9 cellular contexts compared by ENCODE assay signal in genomic region chr4:3484057-3484973, GRCh38. TPM values are rescaled to one million over a fixed set of nuclear protein-coding genes. Genes with fewer than 3 reads are reported as not detected.
A peak's percentile ranks its signal among the peaks of the same experiment; 100 is the strongest.
DNase-seq lines count a peak whose midpoint lies in the region; ATAC-seq and TF ChIP-seq lines count a peak whose summit lies in the region.
"Had no signal": no experiment of that assay in that cellular context is flagged by ENCODE, and none has a peak within 500 bp of the region (broad histone marks: within the 10 kb centered on the region; RNA-seq: fewer than 3 reads in every experiment).

No MANE protein-coding gene starts in this region.

- H3K36me3 ChIP-seq in RWPE2 (ENCODE audit: low read depth): no peaks in the 10 kb centered on the region

- no peaks in the 10 kb centered on the region for H3K36me3 Mint-ChIP-seq in stimulated activated naive B cell treated with anti-CD40 and anti-IgM and Interleukin-4, amounts not matched to agents 10 μg/mL and 1 μg/mL and 100 μg/mL, for 72 hours

- no peaks in the 10 kb centered on the region for H3K9me3 ChIP-seq in RWPE2 (ENCODE audit: severe bottlenecking)

- H3K27ac ChIP-seq in RWPE2 (ENCODE audit: poor library complexity, severe bottlenecking): peak overlapping the region; percentile 83

- H3K4me3 ChIP-seq in RWPE2 (ENCODE audit: severe bottlenecking): peak overlapping the region; percentile 33

- no peaks in the 10 kb centered on the region for H3K27me3 ChIP-seq in RWPE2 (ENCODE audit: insufficient read depth, poor library complexity, severe bottlenecking)

- H3K27ac Mint-ChIP-seq in stimulated activated naive B cell treated with anti-CD40 and anti-IgM and Interleukin-4, amounts not matched to agents 10 μg/mL and 1 μg/mL and 100 μg/mL, for 72 hours: peak overlapping the region; percentile 62

- ATAC-seq in RWPE2 (ENCODE audit: low read depth): peak; percentile 73
- ATAC-seq in left ventricle myocardium superior: peak; percentile 71
- ATAC-seq in stimulated activated naive B cell treated with anti-CD40 and anti-IgM and Interleukin-4, amounts not matched to agents 10 μg/mL and 1 μg/mL and 100 μg/mL, for 72 hours (replicated peaks): peak; percentile 64 to 74
- no peak for ATAC-seq in GM18858 (IDR thresholded peaks at IDR 0.05; ENCODE audit: unreplicated experiment)
- ATAC-seq in HG02870 (IDR thresholded peaks at IDR 0.05; ENCODE audit: unreplicated experiment): no peak
- ATAC-seq: Panc1 had no signal

- H3K4me3 Mint-ChIP-seq in stimulated activated naive B cell treated with anti-CD40 and anti-IgM and Interleukin-4, amounts not matched to agents 10 μg/mL and 1 μg/mL and 100 μg/mL, for 72 hours: peak overlapping the region; percentile 57 to 83

- DNase-seq in HuH-7.5 (ENCODE audit: low spot score) (peak; percentile 61), RWPE2 (ENCODE audit: low spot score) (peak; percentile 91), left ventricle myocardium superior (peak; percentile 90), NCI-H446 treated with DMSO at 0.1 percent for 48 hours (lab: John Stamatoyannopoulos, UW) (no peak)
- peak; percentile 68 for DNase-seq in stimulated activated naive B cell treated with anti-CD40 and anti-IgM and Interleukin-4, amounts not matched to agents 10 μg/mL and 1 μg/mL and 100 μg/mL, for 72 hours
- no peak for DNase-seq in activated CD4-positive, alpha-beta T cell treated with anti-CD3 and anti-CD28 coated beads, Interleukin-2, amount 50 U/mL, for 4 hours

- peaks cover 0 to 10% of the 10 kb centered on the region in 2 donors for H3K27me3 Mint-ChIP-seq in stimulated activated naive B cell treated with anti-CD40 and anti-IgM and Interleukin-4, amounts not matched to agents 10 μg/mL and 1 μg/mL and 100 μg/mL, for 72 hours

- H3K4me1 ChIP-seq in RWPE2 (ENCODE audit: insufficient read depth, poor library complexity, severe bottlenecking): peaks cover 8% of the 10 kb centered on the region

- H3K4me1 Mint-ChIP-seq in stimulated activated naive B cell treated with anti-CD40 and anti-IgM and Interleukin-4, amounts not matched to agents 10 μg/mL and 1 μg/mL and 100 μg/mL, for 72 hours: peaks cover 34 to 79% of the 10 kb centered on the region in 2 donors

- intact Hi-C loops in left ventricle myocardium superior (cut with micrococcal nuclease): no loop called here

- no peak for TF ChIP-seq CTCF in RWPE2 (IDR thresholded peaks at IDR 0.05; ENCODE audit: poor library complexity, severe bottlenecking)

- H3K9me3 Mint-ChIP-seq in stimulated activated naive B cell treated with anti-CD40 and anti-IgM and Interleukin-4, amounts not matched to agents 10 μg/mL and 1 μg/mL and 100 μg/mL, for 72 hours: no peaks in the 10 kb centered on the region

RNA-seq across cellular contexts. Expression of gene DOK7, which starts 21.2 kb away (rescaled TPM):
- total RNA-seq in left ventricle myocardium superior: 35.5 TPM

RNA-seq across cellular contexts. Expression of gene HGFAC, which starts 42.5 kb away (rescaled TPM):
- 0.67 TPM for total RNA-seq in left ventricle myocardium superior

RNA-seq across cellular contexts. Expression of gene LRPAP1, which starts 47.9 kb away (rescaled TPM):
- 307 TPM for total RNA-seq in left ventricle myocardium superior

Comparison
In these comparisons a context has a peak if more than half of its experiments do, and no peak if none do; other contexts are left out.
1. DNase-seq: peak in HuH-7.5 (single experiment), RWPE2 (single experiment), left ventricle myocardium superior (single experiment) and stimulated activated naive B cell treated with anti-CD40 and anti-IgM and Interleukin-4, amounts not matched to agents 10 μg/mL and 1 μg/mL and 100 μg/mL, for 72 hours (single experiment); none in NCI-H446 treated with DMSO at 0.1 percent for 48 hours (single experiment) and activated CD4-positive, alpha-beta T cell treated with anti-CD3 and anti-CD28 coated beads, Interleukin-2, amount 50 U/mL, for 4 hours (0 of 2).
2. ATAC-seq: peak in RWPE2 (single experiment), left ventricle myocardium superior (single experiment) and stimulated activated naive B cell treated with anti-CD40 and anti-IgM and Interleukin-4, amounts not matched to agents 10 μg/mL and 1 μg/mL and 100 μg/mL, for 72 hours (2 of 2); none in GM18858 (single experiment) and HG02870 (single experiment).